ENCODE assay signal across 8 cellular contexts in the genomic region with DNA sequence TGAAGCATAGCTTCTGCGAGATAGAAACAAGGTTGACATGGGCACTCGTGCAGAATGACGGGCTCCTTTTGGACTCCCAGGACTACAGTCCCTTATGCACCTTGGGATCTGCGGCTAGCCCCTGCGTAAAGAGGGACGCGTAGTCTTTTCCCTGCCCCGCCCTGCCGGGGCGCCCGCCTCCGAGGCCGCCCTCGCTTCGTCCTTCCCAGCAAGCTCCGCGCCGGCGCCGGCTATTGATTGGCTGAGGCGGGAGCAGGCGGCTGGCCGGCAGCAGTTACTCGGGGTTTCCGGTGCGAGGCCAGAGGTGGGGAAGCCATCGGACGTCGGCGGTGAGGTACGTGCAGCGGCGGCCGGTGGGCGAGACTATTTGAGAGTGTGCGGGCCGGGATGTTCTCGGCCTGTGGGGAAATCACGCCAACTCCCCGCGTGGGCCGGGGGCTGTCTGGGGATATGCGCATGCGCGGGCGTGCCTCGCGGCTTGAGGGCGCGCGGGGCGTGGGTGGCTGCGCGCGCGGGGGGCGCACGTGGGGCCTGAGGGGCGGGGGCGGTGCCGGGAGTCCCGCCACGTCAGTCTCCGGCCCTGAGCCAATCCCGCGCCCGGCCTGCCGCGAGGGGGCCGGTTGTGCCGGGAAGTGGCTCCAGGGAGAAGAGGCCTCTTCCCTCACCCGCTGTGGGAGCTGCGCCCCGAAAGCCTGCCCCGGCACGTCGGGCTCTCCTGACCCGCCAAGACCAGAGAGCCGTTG. TPM values are rescaled to one million over a fixed set of nuclear protein-coding genes. Genes with fewer than 3 reads are reported as not detected.
DNase-seq lines count a peak whose midpoint lies in the region; ATAC-seq and TF ChIP-seq lines count a peak whose summit lies in the region.

A gene (plus strand): TSS at position 233 of the 743 bp plus-strand sequence. CDS start 671 bp downstream, outside the sequence.

- H3K27ac Mint-ChIP-seq in T-cell (peak within 1 kb of the TSS; percentile 94 to 95), progenitor cell of endocrine pancreas (peak within 1 kb of the TSS; percentile 96)

- TF ChIP-seq CTCF in GM12872 (IDR thresholded peaks at IDR 0.05; ENCODE audit: insufficient read depth, low read depth, low read length) (0 out of 3 replicates have a peak, but pooled peaks have one; percentile 8), heart left ventricle (IDR thresholded peaks at IDR 0.05) (peak in 6 of 12 donors; percentile 7 to 32 (median 18)), progenitor cell of endocrine pancreas (IDR thresholded peaks at IDR 0.05; ENCODE audit: unreplicated experiment) (no peak), upper lobe of right lung (IDR thresholded peaks at IDR 0.05) (no peak)

- DNase-seq in NCI-H1436 (lab: John Stamatoyannopoulos, UW) (peak; percentile 91), T-cell (peak; percentile 56 to 86 (median 78)), heart left ventricle (peak; percentile 96 to 98 (median 96)), progenitor cell of endocrine pancreas (ENCODE audit: low spot score, unreplicated experiment) (peak; percentile 86), upper lobe of right lung (peak; percentile 98)

- H3K36me3 ChIP-seq in heart left ventricle (peaks cover 0 to 40% (median 35%) of the 10 kb centered on the region in 9 donors), upper lobe of right lung (peaks cover 34% of the 10 kb centered on the region)

- H3K4me1 ChIP-seq in heart left ventricle: peaks cover 4 to 54% (median 38%) of the 10 kb centered on the region in 12 donors
- peaks cover 42% of the 10 kb centered on the region for H3K4me1 ChIP-seq in upper lobe of right lung

- H3K27me3 ChIP-seq in heart left ventricle (no peaks in the 10 kb centered on the region), upper lobe of right lung (no peaks in the 10 kb centered on the region)

- CTCF ChIA-PET in T-cell (lab: Charles Lee): interaction anchor here (0.5 to 0.6 kb wide), 2 partner anchors 69 to 748 kb away, joined by 3 to 4 read pairs; no protein-coding TSS in a partner anchor

- no peaks in the 10 kb centered on the region for H3K27me3 Mint-ChIP-seq in T-cell
- H3K27me3 Mint-ChIP-seq in progenitor cell of endocrine pancreas: no peaks in the 10 kb centered on the region

- WGBS in adipose tissue, 3 donors: 0 to 1% (median 1%) methylated on average over 76 to 79 of the region's 79 CpGs
- WGBS in heart left ventricle, 4 donors: 0 to 1% (median 0%) methylated on average over 27 to 79 of the region's 79 CpGs

- H3K4me1 Mint-ChIP-seq in T-cell (peaks cover 39 to 44% (median 41%) of the 10 kb centered on the region in 3 donors), progenitor cell of endocrine pancreas (ENCODE audit: low read depth) (peaks cover 15% of the 10 kb centered on the region)

- H3K27ac ChIP-seq in adipose tissue (ENCODE audit: low read depth, low read length) (peak within 1 kb of the TSS; percentile 86), heart left ventricle (peak within 1 kb of the TSS; percentile 80 to 99 (median 94)), upper lobe of right lung (peak within 1 kb of the TSS; percentile 94)

- intact Hi-C loops in heart left ventricle (cut with DNase I): loop anchor here in 2 of 10 donors (2.0 kb wide), 2 partner anchors 21 to 71 kb away; a partner anchor contains a TSS
- intact Hi-C loops in upper lobe of right lung (cut with DNase I): no loop called here

- peaks cover 23% of the 10 kb centered on the region for H3K36me3 Mint-ChIP-seq in T-cell
- H3K36me3 Mint-ChIP-seq in progenitor cell of endocrine pancreas (ENCODE audit: insufficient read depth): peaks cover 12% of the 10 kb centered on the region

- H3K4me3 ChIP-seq in heart left ventricle (peak within 1 kb of the TSS; percentile 30 to 81 (median 69)), upper lobe of right lung (peak within 1 kb of the TSS; percentile 80)

- POLR2A ChIA-PET in T-cell (lab: Charles Lee): interaction anchor here (0.6 to 1.0 kb wide), 5 partner anchors 71 to 210 kb away, joined by 3 to 17 read pairs (median 3); a partner anchor contains a TSS

- H3K4me3 Mint-ChIP-seq in T-cell (peak within 1 kb of the TSS; percentile 87 to 93 (median 90)), progenitor cell of endocrine pancreas (ENCODE audit: low read depth) (peak within 1 kb of the TSS; percentile 92)

- H3K9me3 ChIP-seq in heart left ventricle: no peaks in the 10 kb centered on the region
- H3K9me3 ChIP-seq in upper lobe of right lung: no peaks in the 10 kb centered on the region

- peak; percentile 75 for ATAC-seq in HG02763 (IDR thresholded peaks at IDR 0.05; ENCODE audit: unreplicated experiment)
- ATAC-seq in T-cell (replicated peaks in 1 of 4): peak; percentile 89 to 92 (median 90)
- ATAC-seq in heart left ventricle: peak; percentile 95 to 97 (median 96)
- peak; percentile 95 for ATAC-seq in upper lobe of right lung

- no peaks in the 10 kb centered on the region for H3K9me3 Mint-ChIP-seq in T-cell
- H3K9me3 Mint-ChIP-seq in progenitor cell of endocrine pancreas (ENCODE audit: low read depth): no peaks in the 10 kb centered on the region

- TF ChIP-seq POLR2A in heart left ventricle (IDR thresholded peaks at IDR 0.05): peak in 1 of 2 donors; percentile 50

RNA-seq across cellular contexts. Expression of the gene that starts here (rescaled TPM):
- 10 to 100 TPM; 25.3 to 47.7 (median 43.8) TPM for total RNA-seq in T-cell
- 10 to 100 TPM; 13.2 to 26.7 (median 21.7) TPM for polyA plus RNA-seq in adipose tissue
- total RNA-seq in heart left ventricle: 10 to 100 TPM; 13.2 to 35.9 (median 18.6) TPM
- polyA plus RNA-seq in heart left ventricle: 10 to 100 TPM in 1 of 2 donors, 1 to 10 TPM in 1; 8.7 to 21.5 TPM
- total RNA-seq in progenitor cell of endocrine pancreas: 55.2 and 55.6 TPM in 2 replicates
- total RNA-seq in upper lobe of right lung: 47.5 TPM

Comparison
In these comparisons a context has a peak if more than half of its experiments do, and no peak if none do; other contexts are left out.
1. Peak in every context shown above with its lines: DNase-seq, ATAC-seq, H3K4me3 ChIP-seq and H3K27ac ChIP-seq.